Comparison of ENCODE assay signal across 18 cellular contexts in genomic region chr1:19307804-19308508, GRCh38. TPM values are rescaled to one million over a fixed set of nuclear protein-coding genes. Genes with fewer than 3 reads are reported as not detected.
DNase-seq lines count a peak whose midpoint lies in the region; ATAC-seq, FAIRE-seq and TF ChIP-seq lines count a peak whose summit lies in the region.
"Had no signal": no experiment of that assay in that cellular context is flagged by ENCODE, and none has a peak within 500 bp of the region (broad histone marks: within the 10 kb centered on the region; RNA-seq: fewer than 3 reads in every experiment).

No MANE protein-coding gene starts in this region.

- no peaks in the 10 kb centered on the region for H3K27me3 ChIP-seq in CD4-positive, CD25-positive, alpha-beta regulatory T cell (ENCODE audit: control insufficient read depth, insufficient read depth, low read length)
- H3K27me3 ChIP-seq in Peyer's patch (no peaks in the 10 kb centered on the region), small intestine (ENCODE audit: control insufficient read depth in 2 of 2, insufficient read depth in 2 of 2, low read length in 2 of 2) (no peaks in the 10 kb centered on the region)
- H3K27me3 ChIP-seq: MG63 had no signal

- H3K9me3 Mint-ChIP-seq in CD4-positive, CD25-positive, alpha-beta regulatory T cell, result no peaks in the 10 kb centered on the region
- no peaks in the 10 kb centered on the region for H3K9me3 Mint-ChIP-seq in mesothelial cell of epicardium

- peaks cover 0 to 34% (median 20%) of the 10 kb centered on the region in 4 donors for H3K4me1 Mint-ChIP-seq in CD4-positive, CD25-positive, alpha-beta regulatory T cell
- peaks cover 14% of the 10 kb centered on the region for H3K4me1 Mint-ChIP-seq in mesothelial cell of epicardium

- peaks cover 19% of the 10 kb centered on the region for H3K4me1 ChIP-seq in CD4-positive, CD25-positive, alpha-beta regulatory T cell (ENCODE audit: control insufficient read depth, insufficient read depth, low read length, poor library complexity, severe bottlenecking)
- peaks cover 0 to 24% (median 2%) of the 10 kb centered on the region in 4 donors for H3K4me1 ChIP-seq in Peyer's patch
- H3K4me1 ChIP-seq in mucosa of descending colon (ENCODE audit: low read depth), result peaks cover 33% of the 10 kb centered on the region
- H3K4me1 ChIP-seq in small intestine (ENCODE audit: control insufficient read depth in 2 of 2, insufficient read depth in 1 of 2, low read depth in 1 of 2, low read length in 1 of 2), result peaks cover 0 to 4% of the 10 kb centered on the region in 2 donors

- H3K27ac ChIP-seq in CD4-positive, CD25-positive, alpha-beta regulatory T cell (ENCODE audit: insufficient read depth, low read length, poor library complexity, severe bottlenecking), result no peak overlapping the region
- H3K27ac ChIP-seq in Peyer's patch (peak overlapping the region in 3 of 4 donors; percentile 34 to 75 (median 71)), small intestine (ENCODE audit: low read depth in 1 of 2, low read length in 1 of 2) (peak overlapping the region; percentile 61 to 86)
- H3K27ac ChIP-seq: C4-2B had no signal

- H3K27ac Mint-ChIP-seq in CD4-positive, CD25-positive, alpha-beta regulatory T cell, result no peak overlapping the region
- no peak overlapping the region for H3K27ac Mint-ChIP-seq in mesothelial cell of epicardium

- intact Hi-C loops in mucosa of descending colon (cut with DNase I, micrococcal nuclease), result no loop called here
- intact Hi-C loops in cardiac septum (cut with DNase I), result no loop called here

- TF ChIP-seq POLR2A in Peyer's patch (IDR thresholded peaks at IDR 0.05), result no peak

- TF ChIP-seq CTCF in Peyer's patch (IDR thresholded peaks at IDR 0.05) (no peak), mucosa of descending colon (IDR thresholded peaks at IDR 0.05) (no peak), mesothelial cell of epicardium (IDR thresholded peaks at IDR 0.05; ENCODE audit: unreplicated experiment) (no peak)

- no peak for ATAC-seq in CD4-positive, CD25-positive, alpha-beta regulatory T cell (ENCODE audit: low read depth in 2 of 2)
- ATAC-seq in mucosa of descending colon, result peak; percentile 65

- no peak for FAIRE-seq in small intestine (lab: Jason Lieb, UNC)
- FAIRE-seq: A204.1, D721Med, H54 had no signal

- peaks cover 42% of the 10 kb centered on the region for H3K36me3 ChIP-seq in CD4-positive, CD25-positive, alpha-beta regulatory T cell (ENCODE audit: control insufficient read depth, insufficient read depth, low read length)
- peaks cover 0 to 52% (median 0%) of the 10 kb centered on the region in 3 donors for H3K36me3 ChIP-seq in Peyer's patch
- peaks cover 3% of the 10 kb centered on the region for H3K36me3 ChIP-seq in mucosa of descending colon (ENCODE audit: low read depth)
- peaks cover 13 to 20% of the 10 kb centered on the region in 2 donors for H3K36me3 ChIP-seq in small intestine (ENCODE audit: control insufficient read depth in 2 of 2, insufficient read depth in 2 of 2, low read length in 2 of 2)

- H3K36me3 Mint-ChIP-seq in CD4-positive, CD25-positive, alpha-beta regulatory T cell, result peaks cover 36% of the 10 kb centered on the region
- peaks cover 31% of the 10 kb centered on the region for H3K36me3 Mint-ChIP-seq in mesothelial cell of epicardium

- no peaks in the 10 kb centered on the region for H3K27me3 Mint-ChIP-seq in CD4-positive, CD25-positive, alpha-beta regulatory T cell
- H3K27me3 Mint-ChIP-seq in mesothelial cell of epicardium (ENCODE audit: low read depth), result no peaks in the 10 kb centered on the region

- no peak for DNase-seq in CD4-positive, CD25-positive, alpha-beta regulatory T cell
- DNase-seq in Peyer's patch (peak in 2 of 3 donors; percentile 79 to 80), mucosa of descending colon (peak; percentile 85 to 87 (median 85)), small intestine (peak; percentile 88), cardiac septum (ENCODE audit: low spot score) (no peak), mesothelial cell of epicardium (ENCODE audit: low spot score in 2 of 2, unreplicated experiment in 2 of 2) (no peak), germinal center (ENCODE audit: low spot score) (no peak)
- DNase-seq: DMS79, MG63, NCI-H1417, NCI-H187, NCI-H446 treated with DMSO at 0.1 percent for 48 hours, NCI-H526 treated with DMSO at 0.1 percent for 48 hours, SHP77 had no signal

- 56 to 80% (median 71%) methylated on average over 10 of the region's 10 CpGs for WGBS in small intestine, 3 donors

- H3K4me3 ChIP-seq in CD4-positive, CD25-positive, alpha-beta regulatory T cell (ENCODE audit: low read depth, low read length), result no peak overlapping the region
- H3K4me3 ChIP-seq in Peyer's patch (no peak overlapping the region), mucosa of descending colon (no peak overlapping the region), small intestine (ENCODE audit: low read depth in 1 of 2, low read length in 2 of 2) (no peak overlapping the region)
- H3K4me3 ChIP-seq: MG63 had no signal

- no peaks in the 10 kb centered on the region for H3K9me3 ChIP-seq in CD4-positive, CD25-positive, alpha-beta regulatory T cell (ENCODE audit: control insufficient read depth in 2 of 2, low read length in 2 of 2)
- no peaks in the 10 kb centered on the region for H3K9me3 ChIP-seq in Peyer's patch
- no peaks in the 10 kb centered on the region for H3K9me3 ChIP-seq in mucosa of descending colon
- no peaks in the 10 kb centered on the region for H3K9me3 ChIP-seq in small intestine (ENCODE audit: control insufficient read depth, low read depth)
- H3K9me3 ChIP-seq: MG63 had no signal

- H3K4me3 Mint-ChIP-seq in CD4-positive, CD25-positive, alpha-beta regulatory T cell, result peak overlapping the region; percentile 13 to 72 (median 48)
- no peak overlapping the region for H3K4me3 Mint-ChIP-seq in mesothelial cell of epicardium

RNA-seq across cellular contexts. Expression of gene AKR7A2, which starts 4.0 kb away (rescaled TPM):
- total RNA-seq in CD4-positive, CD25-positive, alpha-beta regulatory T cell, result 20.5 TPM
- polyA plus RNA-seq in CD4-positive, CD25-positive, alpha-beta regulatory T cell, result 100 to 1,000 TPM; 107 to 133 (median 115) TPM
- total RNA-seq in Peyer's patch (100 to 1,000 TPM in 3 of 4 donors, 10 to 100 TPM in 1; 56.1 to 168 (median 137) TPM), mucosa of descending colon (10 to 100 TPM; 57.9 to 85.2 (median 72.1) TPM), cardiac septum (33.5 TPM), mesothelial cell of epicardium (52.7 to 56.0 TPM (median 53.7 TPM) in 3 replicates)
- polyA plus RNA-seq in small intestine, result 100 to 1,000 TPM in 2 of 3 donors, 10 to 100 TPM in 1; 73.2 to 153 (median 147) TPM

RNA-seq across cellular contexts. Expression of gene SLC66A1, which starts 4.2 kb away (rescaled TPM):
- 3.2 TPM for total RNA-seq in CD4-positive, CD25-positive, alpha-beta regulatory T cell
- 1 to 10 TPM; 3.7 to 8.7 (median 5.8) TPM for polyA plus RNA-seq in CD4-positive, CD25-positive, alpha-beta regulatory T cell
- 10 to 100 TPM; 19.0 to 76.8 (median 45.0) TPM for total RNA-seq in Peyer's patch
- 10 to 100 TPM; 11.3 to 16.2 (median 13.6) TPM for total RNA-seq in mucosa of descending colon
- polyA plus RNA-seq in small intestine, result 10 to 100 TPM; 14.6 to 46.7 (median 39.2) TPM
- 7.5 TPM for total RNA-seq in cardiac septum
- total RNA-seq in mesothelial cell of epicardium, result 20.7 to 23.3 TPM (median 20.9 TPM) in 3 replicates

RNA-seq across cellular contexts. Expression of gene AKR7A3, which starts 19.4 kb away (rescaled TPM):
- 0.99 TPM for total RNA-seq in CD4-positive, CD25-positive, alpha-beta regulatory T cell
- under 1 TPM in 1 of 4 donors, not detected in 3; 0.25 TPM for polyA plus RNA-seq in CD4-positive, CD25-positive, alpha-beta regulatory T cell
- 100 to 1,000 TPM in 3 of 4 donors, 10 to 100 TPM in 1; 60.2 to 574 (median 416) TPM for total RNA-seq in Peyer's patch
- total RNA-seq in mucosa of descending colon, result 10 to 100 TPM; 40.9 to 97.8 (median 93.7) TPM
- polyA plus RNA-seq in small intestine, result 1,000 to 10,000 TPM in 2 of 3 donors, 100 to 1,000 TPM in 1; 249 to 1,138 (median 1,022) TPM
- total RNA-seq in cardiac septum, result 0.32 TPM
- 2.5 to 3.1 TPM (median 2.8 TPM) in 3 replicates for total RNA-seq in mesothelial cell of epicardium

RNA-seq across cellular contexts. Expression of gene MRTO4, which starts 56.4 kb away (rescaled TPM):
- 9.9 TPM for total RNA-seq in CD4-positive, CD25-positive, alpha-beta regulatory T cell
- polyA plus RNA-seq in CD4-positive, CD25-positive, alpha-beta regulatory T cell, result 10 to 100 TPM; 20.1 to 22.4 (median 20.9) TPM
- total RNA-seq in Peyer's patch (10 to 100 TPM in 3 of 4 donors, 1 to 10 TPM in 1; 9.8 to 26.4 (median 12.1) TPM), mucosa of descending colon (10 to 100 TPM; 17.7 to 18.2 (median 18.1) TPM), cardiac septum (14.8 TPM), mesothelial cell of epicardium (32.0 to 36.0 TPM (median 34.1 TPM) in 3 replicates)
- polyA plus RNA-seq in small intestine, result 10 to 100 TPM in 2 of 3 donors, 1 to 10 TPM in 1; 7.6 to 40.3 (median 11.3) TPM

RNA-seq across cellular contexts. Expression of gene EMC1, which starts 56.6 kb away (rescaled TPM):
- total RNA-seq in CD4-positive, CD25-positive, alpha-beta regulatory T cell, result 28.4 TPM
- polyA plus RNA-seq in CD4-positive, CD25-positive, alpha-beta regulatory T cell, result 10 to 100 TPM; 17.3 to 23.5 (median 19.0) TPM
- total RNA-seq in Peyer's patch (10 to 100 TPM; 28.0 to 71.0 (median 37.0) TPM), mucosa of descending colon (10 to 100 TPM; 37.7 to 42.3 (median 38.3) TPM), cardiac septum (28.6 TPM), mesothelial cell of epicardium (63.1 to 68.5 TPM (median 63.8 TPM) in 3 replicates)
- polyA plus RNA-seq in small intestine, result 10 to 100 TPM in 1 of 3 donors, 1 to 10 TPM in 2; 4.2 to 15.1 (median 10.0) TPM

Comparison
In these comparisons a context has a peak if more than half of its experiments do, and no peak if none do; other contexts are left out.
1. DNase-seq: peak in Peyer's patch (2 of 3), mucosa of descending colon (3 of 3) and small intestine (single experiment); none in CD4-positive, CD25-positive, alpha-beta regulatory T cell (0 of 3), cardiac septum (single experiment), mesothelial cell of epicardium (0 of 2) and germinal center (single experiment).
2. RNA of gene AKR7A3, which starts 19.4 kb away (total RNA-seq): 60.2 to 574 TPM in Peyer's patch and 40.9 to 97.8 TPM in mucosa of descending colon; 2.5 to 3.1 TPM in mesothelial cell of epicardium, 0.99 TPM in CD4-positive, CD25-positive, alpha-beta regulatory T cell (single experiment) and 0.32 TPM in cardiac septum (single experiment); every median in the first group is over 10 times any median in the second.